In the genomic region with DNA sequence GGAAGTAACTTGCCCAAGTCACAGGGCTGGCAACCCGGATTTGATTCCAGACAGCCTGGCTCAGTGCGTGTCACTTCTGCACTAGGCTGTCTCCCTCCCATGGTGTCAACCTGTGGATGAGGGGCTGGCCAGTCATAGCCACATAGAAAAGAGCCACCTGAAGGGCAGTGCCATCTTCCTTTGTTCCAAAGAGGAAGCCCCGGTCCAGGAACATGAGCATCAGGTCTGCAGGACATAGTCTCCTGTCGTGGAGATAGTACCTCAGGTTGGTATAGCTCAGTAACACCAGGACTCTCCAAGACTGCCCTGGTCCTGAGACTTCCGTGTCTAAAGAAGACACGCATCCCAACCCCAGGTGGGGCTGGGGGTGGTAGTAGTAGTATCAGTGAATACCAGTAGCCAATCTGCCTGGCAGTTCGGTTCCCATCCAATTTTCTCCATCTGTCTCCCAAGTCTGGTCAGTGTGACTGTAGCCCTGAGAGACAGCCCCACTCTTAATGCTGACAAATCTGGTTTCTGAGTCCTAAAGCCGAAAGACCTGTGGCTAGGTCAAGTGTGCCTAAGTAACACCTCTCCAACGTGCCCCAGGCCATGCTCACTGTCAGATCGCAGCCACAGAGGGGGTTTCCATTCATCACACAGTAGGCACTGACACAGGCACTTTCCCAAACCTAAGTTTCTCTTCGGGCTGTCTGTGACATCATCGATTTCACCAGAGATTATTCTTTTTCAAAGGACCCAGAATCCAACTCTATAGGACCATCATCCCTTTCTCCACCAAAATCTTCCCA, we compare ENCODE assay signal across 1 cellular context.
TF ChIP-seq lines count a peak whose summit lies in the region.

No MANE protein-coding gene starts in this region.

TF ChIP-seq in HepG2, 621 proteins besides CTCF, POLR2A, EP300 and RAD21:
- TF ChIP-seq CREB1 (IDR thresholded peaks at IDR 0.05), result peak; percentile 44; the same call in 1 of the 2 replicates
- TF ChIP-seq CREB1 (CRISPR knock-in tag; IDR thresholded peaks at IDR 0.05), result no peak
- TF ChIP-seq FOXP1 (IDR thresholded peaks at IDR 0.05), result no peak
- no peak for TF ChIP-seq FOXP1 (CRISPR knock-in tag; IDR thresholded peaks at IDR 0.05)
